Comparison of ENCODE assay signal across 7 cellular contexts in genomic region chr5:143002459-143003327, GRCh38.
DNase-seq lines count a peak whose midpoint lies in the region; ATAC-seq and TF ChIP-seq lines count a peak whose summit lies in the region.

No MANE protein-coding gene starts in this region.

- intact Hi-C loops in right lobe of liver (cut with DNase I) = no loop called here

- peak overlapping the region; percentile 83 for H3K4me3 Mint-ChIP-seq in T-helper 17 cell

- peak overlapping the region; percentile 99 for H3K27ac Mint-ChIP-seq in T-helper 17 cell

- peaks cover 42% of the 10 kb centered on the region for H3K4me1 Mint-ChIP-seq in T-helper 17 cell

- TF ChIP-seq CTCF in GM12865 (IDR thresholded peaks at IDR 0.05; ENCODE audit: insufficient read depth, low read depth, low read length, missing control alignments) (peak; percentile 71), cardiac fibroblast (IDR thresholded peaks at IDR 0.05; ENCODE audit: low read depth, low read length) (peak; percentile 51), right lobe of liver (IDR thresholded peaks at IDR 0.05) (peak; percentile 46 to 71 (median 56))

- ATAC-seq in GM21576 (IDR thresholded peaks at IDR 0.05; ENCODE audit: unreplicated experiment) = peak; percentile 76
- ATAC-seq in T-helper 17 cell = peak; percentile 83
- ATAC-seq in right lobe of liver = peak; percentile 81 to 83 (median 82)

- peak overlapping the region; percentile 53 to 69 (median 62) for H3K27ac ChIP-seq in right lobe of liver

- no peak for TF ChIP-seq POLR2A in right lobe of liver (IDR thresholded peaks at IDR 0.05)

- H3K9me3 ChIP-seq in T-helper 17 cell (ENCODE audit: control insufficient read depth, low read length, poor library complexity, severe bottlenecking) = no peaks in the 10 kb centered on the region
- no peaks in the 10 kb centered on the region for H3K9me3 ChIP-seq in right lobe of liver

- DNase-seq in GM12865 (ENCODE audit: low read depth) (peak; percentile 96), HuH-7.5 (ENCODE audit: low spot score) (peak; percentile 10), T-helper 17 cell (peak in 2 of 3 donors; percentile 11 to 38), cardiac fibroblast (ENCODE audit: low read depth in 2 of 2) (peak; percentile 96 to 98), right lobe of liver (no peak)
- peak; percentile 56 to 59 for DNase-seq in stimulated activated CD8-positive, alpha-beta memory T cell treated with anti-CD3 and anti-CD28 coated beads, Interleukin-7, amount 100 ng/mL, for 4 hours (ENCODE audit: low read depth in 2 of 2)

- H3K36me3 Mint-ChIP-seq in T-helper 17 cell (ENCODE audit: low read depth) = peaks cover 3% of the 10 kb centered on the region

- no peaks in the 10 kb centered on the region for H3K27me3 ChIP-seq in right lobe of liver

- H3K36me3 ChIP-seq in right lobe of liver = no peaks in the 10 kb centered on the region

- H3K27me3 Mint-ChIP-seq in T-helper 17 cell = no peaks in the 10 kb centered on the region

- H3K4me1 ChIP-seq in right lobe of liver = peaks cover 0 to 6% (median 0%) of the 10 kb centered on the region in 4 donors

- 27% methylated on average over 7 of the region's 7 CpGs for WGBS in right lobe of liver (ENCODE audit: insufficient coverage, low coverage, low lambda C conversion rate, missing lambda C conversion rate)

- H3K4me3 ChIP-seq in GM12865 (ENCODE audit: low read depth, low read length) (peak overlapping the region; percentile 5; the same call in 1 of the 2 replicates), cardiac fibroblast (replicated peaks in 1 of 2; ENCODE audit: low read depth in 2 of 2, low read length in 2 of 2) (peak overlapping the region in 1 of 2 donors; percentile 2), right lobe of liver (no peak overlapping the region)

Comparison
In these comparisons a context has a peak if more than half of its experiments do, and no peak if none do; other contexts are left out.
1. DNase-seq: peak in GM12865 (single experiment), HuH-7.5 (single experiment), T-helper 17 cell (2 of 3), cardiac fibroblast (2 of 2) and stimulated activated CD8-positive, alpha-beta memory T cell treated with anti-CD3 and anti-CD28 coated beads, Interleukin-7, amount 100 ng/mL, for 4 hours (2 of 2); none in right lobe of liver (0 of 3).
2. Peak in every context shown above with its lines, with median percentiles within 50 percentile points of each other: CTCF ChIP-seq and ATAC-seq.